In the genomic region with DNA sequence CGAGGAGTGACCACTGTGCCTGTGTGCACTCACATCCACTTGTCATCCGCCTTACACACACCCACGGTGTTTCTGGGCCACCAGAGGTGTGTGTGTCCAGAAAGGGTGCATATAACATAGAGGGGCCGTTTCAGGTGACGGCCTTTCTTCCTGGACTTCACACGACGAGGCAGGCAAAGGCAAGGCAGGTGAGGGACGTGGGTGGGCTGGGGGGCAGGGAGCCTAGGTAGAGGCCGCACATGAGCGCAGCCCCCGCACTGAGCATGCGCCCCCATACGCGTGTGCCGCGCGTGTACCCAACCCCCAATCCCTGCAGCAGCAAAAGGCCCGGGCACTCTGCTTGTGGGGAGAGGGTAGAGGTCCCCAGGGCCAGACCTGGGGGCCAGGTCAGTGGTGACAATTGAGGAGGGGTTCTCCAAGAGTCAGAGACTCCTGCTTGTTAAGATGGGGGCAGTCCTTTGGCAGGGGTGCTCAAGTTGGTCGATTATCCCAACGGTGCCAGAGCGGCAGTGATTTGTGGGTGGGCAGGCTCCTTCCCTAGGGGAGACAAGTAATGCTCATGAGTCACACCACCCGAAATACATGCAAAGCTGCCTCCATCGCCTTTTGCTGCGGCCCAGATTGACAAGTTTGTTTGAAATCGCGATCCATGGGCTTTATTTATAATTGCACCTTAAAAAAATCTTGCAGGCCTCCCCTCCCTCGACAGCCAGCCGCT, we compare ENCODE assay signal across 8 cellular contexts. TPM values are rescaled to one million over a fixed set of nuclear protein-coding genes. Genes with fewer than 3 reads are reported as not detected.
DNase-seq lines count a peak whose midpoint lies in the region; ATAC-seq and TF ChIP-seq lines count a peak whose summit lies in the region.

No MANE protein-coding gene starts in this region.

- POLR2A ChIA-PET in CD8-positive, alpha-beta T cell (lab: Charles Lee) = interaction anchor here (2.5 to 5.1 kb wide), 2 partner anchors 23 to 25 kb away, joined by 18 to 63 read pairs; a partner anchor contains a TSS

- H3K27ac Mint-ChIP-seq in CD8-positive, alpha-beta T cell = peak overlapping the region; percentile 80

- CTCF ChIA-PET in CD8-positive, alpha-beta T cell (lab: Charles Lee) = interaction anchor here (0.5 to 5.0 kb wide), 12 partner anchors 10 to 535 kb away, joined by 3 to 126 read pairs (median 6); no protein-coding TSS in a partner anchor

- peak overlapping the region; percentile 89 for H3K4me3 Mint-ChIP-seq in CD8-positive, alpha-beta T cell

- H3K36me3 ChIP-seq in CD8-positive, alpha-beta T cell (ENCODE audit: insufficient read depth, low read length) = no peaks in the 10 kb centered on the region
- H3K36me3 ChIP-seq in KMS-11 (ENCODE audit: insufficient read depth) (no peaks in the 10 kb centered on the region), heart left ventricle (no peaks in the 10 kb centered on the region), sigmoid colon (no peaks in the 10 kb centered on the region)

- H3K4me2 ChIP-seq in KMS-11 = peak overlapping the region; percentile 83

- no peaks in the 10 kb centered on the region for H3K27me3 ChIP-seq in CD8-positive, alpha-beta T cell (ENCODE audit: insufficient read depth, low read length)
- H3K27me3 ChIP-seq in KMS-11 (ENCODE audit: insufficient read depth, low read depth) (no peaks in the 10 kb centered on the region), heart left ventricle (no peaks in the 10 kb centered on the region), sigmoid colon (no peaks in the 10 kb centered on the region)

- H3K9me3 Mint-ChIP-seq in CD8-positive, alpha-beta T cell = no peaks in the 10 kb centered on the region

- peaks cover 16% of the 10 kb centered on the region; the same call in 1 of the 2 replicates for H3K79me2 ChIP-seq in KMS-11 (ENCODE audit: insufficient read depth, low read depth)

- peak overlapping the region; percentile 44; the same call in 1 of the 2 replicates for H3K9ac ChIP-seq in KMS-11

- peak overlapping the region; percentile 66 for H3K4me3 ChIP-seq in CD8-positive, alpha-beta T cell (ENCODE audit: low read depth, low read length)
- no peak overlapping the region for H3K4me3 ChIP-seq in KMS-11 (IDR thresholded peaks at IDR 0.05; ENCODE audit: insufficient read depth, low read depth, low read length)
- H3K4me3 ChIP-seq in heart left ventricle = peak overlapping the region; percentile 34 to 88 (median 64)
- H3K4me3 ChIP-seq in sigmoid colon = peak overlapping the region in 3 of 4 donors; percentile 51 to 90 (median 77)

- intact Hi-C loops in CD8-positive, alpha-beta T cell (cut with DNase I, micrococcal nuclease) = loop anchor here in 1 of 2 experiments (2.0 kb wide), 1 partner anchor 340 kb away; a partner anchor contains a TSS
- intact Hi-C loops in heart left ventricle (cut with DNase I) (no loop called here), sigmoid colon (cut with DNase I) (no loop called here)

- no peak for DNase-seq in CD8-positive, alpha-beta T cell
- DNase-seq in activated T-cell treated with anti-CD3 and anti-CD28 coated beads, Interleukin-2, amount 50 U/mL, for 48 hours = peak; percentile 63 to 72
- peak in 4 of 5 donors; percentile 24 to 70 (median 44) for DNase-seq in heart left ventricle
- DNase-seq in sigmoid colon = peak; percentile 75
- no peak for DNase-seq in NCI-H2029 treated with DMSO at 0.1 percent for 48 hours (lab: John Stamatoyannopoulos, UW)

- H2AFZ ChIP-seq in KMS-11 (ENCODE audit: low read depth) = peak overlapping the region; percentile 93

- H3K27ac ChIP-seq in CD8-positive, alpha-beta T cell (ENCODE audit: low read depth, low read length) = no peak overlapping the region
- H3K27ac ChIP-seq in KMS-11 = no peak overlapping the region
- H3K27ac ChIP-seq in heart left ventricle = peak overlapping the region in 11 of 12 donors; percentile 87 to 95 (median 89)
- peak overlapping the region; percentile 78 to 92 (median 90) for H3K27ac ChIP-seq in sigmoid colon

- no peak for TF ChIP-seq POLR2A in heart left ventricle (IDR thresholded peaks at IDR 0.05)
- TF ChIP-seq POLR2A in sigmoid colon (IDR thresholded peaks at IDR 0.05) = no peak

- WGBS in heart left ventricle, 4 donors = 36 to 47% (median 43%) methylated on average over 27 to 28 of the region's 28 CpGs
- WGBS in sigmoid colon, 2 donors = 49 to 60% methylated on average over 28 of the region's 28 CpGs

- H3K36me3 Mint-ChIP-seq in CD8-positive, alpha-beta T cell = peaks cover 2% of the 10 kb centered on the region

- H3K9me3 ChIP-seq in CD8-positive, alpha-beta T cell (ENCODE audit: low read length) = no peaks in the 10 kb centered on the region
- no peaks in the 10 kb centered on the region for H3K9me3 ChIP-seq in heart left ventricle
- H3K9me3 ChIP-seq in sigmoid colon = no peaks in the 10 kb centered on the region

- no peaks in the 10 kb centered on the region for H4K20me1 ChIP-seq in KMS-11 (ENCODE audit: insufficient read depth)

- no peak for ATAC-seq in CD8-positive, alpha-beta T cell
- ATAC-seq in heart left ventricle (no peak), GM19023 (IDR thresholded peaks at IDR 0.05; ENCODE audit: unreplicated experiment) (no peak), GM19455 (IDR thresholded peaks at IDR 0.05; ENCODE audit: unreplicated experiment) (no peak)

- no peak for TF ChIP-seq CTCF in CD8-positive, alpha-beta T cell (IDR thresholded peaks at IDR 0.05)
- TF ChIP-seq CTCF in KMS-11 (conservative IDR thresholded peaks at IDR 0.05; ENCODE audit: low read depth, low read length) = no peak
- TF ChIP-seq CTCF in heart left ventricle (IDR thresholded peaks at IDR 0.05) = no peak
- no peak for TF ChIP-seq CTCF in sigmoid colon (IDR thresholded peaks at IDR 0.05)

- H3K4me1 ChIP-seq in CD8-positive, alpha-beta T cell (ENCODE audit: insufficient read depth, low read length) = peaks cover 72% of the 10 kb centered on the region
- H3K4me1 ChIP-seq in KMS-11 (ENCODE audit: low read depth, poor library complexity, severe bottlenecking) (peaks cover 38% of the 10 kb centered on the region), heart left ventricle (peaks cover 5 to 87% (median 70%) of the 10 kb centered on the region in 12 donors), sigmoid colon (peaks cover 0 to 80% (median 72%) of the 10 kb centered on the region in 4 donors)

- TF ChIP-seq EP300 in sigmoid colon (IDR thresholded peaks at IDR 0.05) = no peak

- peaks cover 55% of the 10 kb centered on the region for H3K4me1 Mint-ChIP-seq in CD8-positive, alpha-beta T cell (ENCODE audit: low read depth)

- no peaks in the 10 kb centered on the region for H3K27me3 Mint-ChIP-seq in CD8-positive, alpha-beta T cell (ENCODE audit: low read depth)

RNA-seq across cellular contexts. Expression of a gene that starts 1.0 kb away (rescaled TPM):
- 10 to 100 TPM; 25.8 to 27.0 TPM for total RNA-seq in CD8-positive, alpha-beta T cell
- 10 to 100 TPM; 23.1 to 52.9 (median 31.4) TPM for total RNA-seq in heart left ventricle
- polyA plus RNA-seq in heart left ventricle = 10 to 100 TPM; 23.0 to 37.8 TPM
- 10 to 100 TPM; 13.6 to 31.3 (median 16.8) TPM for total RNA-seq in sigmoid colon
- polyA plus RNA-seq in sigmoid colon = 10 to 100 TPM; 16.9 to 28.5 (median 18.0) TPM

RNA-seq across cellular contexts. Expression of a gene that starts 2.5 kb away (rescaled TPM):
- 1 to 10 TPM in 1 of 2 experiments, under 1 TPM in 1; 0.83 to 1.3 TPM for total RNA-seq in CD8-positive, alpha-beta T cell
- total RNA-seq in heart left ventricle = 1 to 10 TPM; 4.4 to 9.9 (median 6.1) TPM
- polyA plus RNA-seq in heart left ventricle = 10 to 100 TPM in 1 of 2 donors, 1 to 10 TPM in 1; 4.1 to 12.7 TPM
- total RNA-seq in sigmoid colon = 10 to 100 TPM in 1 of 4 donors, 1 to 10 TPM in 3; 5.4 to 17.2 (median 6.2) TPM
- 1 to 10 TPM; 1.6 to 5.2 (median 3.0) TPM for polyA plus RNA-seq in sigmoid colon

RNA-seq across cellular contexts. Expression of a gene that starts 21.9 kb away (rescaled TPM):
- total RNA-seq in CD8-positive, alpha-beta T cell = 10 to 100 TPM; 50.2 to 54.1 TPM
- total RNA-seq in heart left ventricle (10 to 100 TPM; 23.8 to 65.5 (median 38.3) TPM), sigmoid colon (10 to 100 TPM; 28.8 to 41.8 (median 35.4) TPM)
- polyA plus RNA-seq in heart left ventricle (10 to 100 TPM; 65.1 to 93.0 TPM), sigmoid colon (10 to 100 TPM; 14.4 to 79.0 (median 20.3) TPM)

RNA-seq across cellular contexts. Expression of a gene that starts 23.6 kb away (rescaled TPM):
- 1 to 10 TPM; 8.3 to 8.7 TPM for total RNA-seq in CD8-positive, alpha-beta T cell
- total RNA-seq in heart left ventricle (10 to 100 TPM in 2 of 9 donors, 1 to 10 TPM in 7; 5.3 to 13.1 (median 9.0) TPM), sigmoid colon (10 to 100 TPM in 1 of 4 donors, 1 to 10 TPM in 3; 4.1 to 10.8 (median 6.7) TPM)
- polyA plus RNA-seq in heart left ventricle (1 to 10 TPM; 4.0 to 8.2 TPM), sigmoid colon (10 to 100 TPM in 1 of 3 donors, 1 to 10 TPM in 2; 4.9 to 10.3 (median 5.4) TPM)

RNA-seq across cellular contexts. Expression of a gene that starts 32.3 kb away (rescaled TPM):
- 1 to 10 TPM; 1.2 to 1.7 TPM for total RNA-seq in CD8-positive, alpha-beta T cell
- total RNA-seq in heart left ventricle = 100 to 1,000 TPM in 3 of 9 donors, 10 to 100 TPM in 6; 72.1 to 115 (median 95.5) TPM
- polyA plus RNA-seq in heart left ventricle = 10 to 100 TPM; 50.7 to 96.2 TPM
- 10 to 100 TPM; 23.9 to 94.4 (median 35.1) TPM for total RNA-seq in sigmoid colon
- polyA plus RNA-seq in sigmoid colon = 1 to 10 TPM in 2 of 3 donors, under 1 TPM in 1; 0.23 to 4.9 (median 3.0) TPM

Comparison
In these comparisons a context has a peak if more than half of its experiments do, and no peak if none do; other contexts are left out.
1. DNase-seq: peak in activated T-cell treated with anti-CD3 and anti-CD28 coated beads, Interleukin-2, amount 50 U/mL, for 48 hours (2 of 2), heart left ventricle (4 of 5) and sigmoid colon (single experiment); none in CD8-positive, alpha-beta T cell (0 of 7) and NCI-H2029 treated with DMSO at 0.1 percent for 48 hours (single experiment).
2. H3K27ac ChIP-seq: peak in heart left ventricle (11 of 12) and sigmoid colon (4 of 4); none in CD8-positive, alpha-beta T cell (single experiment) and KMS-11 (single experiment).